ENCODE assay signal across 29 cellular contexts in the genomic region with DNA sequence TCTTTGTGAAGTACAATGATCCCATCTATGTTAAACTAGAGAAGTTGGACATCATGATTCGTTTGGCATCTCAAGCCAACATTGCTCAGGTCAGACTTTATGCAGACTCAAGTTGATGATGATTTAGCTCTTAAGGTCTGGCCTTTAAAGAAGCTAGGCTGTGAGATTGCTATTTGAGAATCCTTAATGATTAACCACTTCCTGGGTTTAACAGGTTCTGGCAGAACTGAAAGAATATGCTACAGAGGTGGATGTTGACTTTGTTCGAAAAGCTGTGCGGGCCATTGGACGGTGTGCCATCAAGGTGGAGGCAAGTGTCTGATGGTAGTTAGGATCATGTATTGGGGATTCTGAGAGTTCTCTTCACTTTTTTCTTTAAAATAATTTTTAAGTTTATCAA. TPM values are rescaled to one million over a fixed set of nuclear protein-coding genes. Genes with fewer than 3 reads are reported as not detected.
DNase-seq lines count a peak whose midpoint lies in the region; FAIRE-seq and TF ChIP-seq lines count a peak whose summit lies in the region.
"Had no signal": no experiment of that assay in that cellular context is flagged by ENCODE, and none has a peak within 500 bp of the region (broad histone marks: within the 10 kb centered on the region; RNA-seq: fewer than 3 reads in every experiment).

No MANE protein-coding gene starts in this region.

- no peak overlapping the region for H2BK5ac ChIP-seq in mesenchymal stem cell (ENCODE audit: low read depth, low read length, poor library complexity, severe bottlenecking)

- H3K27ac ChIP-seq in VCaP (peak overlapping the region; percentile 88), kidney (ENCODE audit: low read depth in 2 of 2, low read length in 2 of 2) (no peak overlapping the region), mesenchymal stem cell (ENCODE audit: low read length, poor library complexity, severe bottlenecking) (peak overlapping the region; percentile 45)
- H3K27ac ChIP-seq: Peyer's patch, thoracic aorta had no signal

- H2AFZ ChIP-seq in mesenchymal stem cell (ENCODE audit: low read depth, low read length), result no peak overlapping the region

- no peak overlapping the region for H2BK15ac ChIP-seq in mesenchymal stem cell (ENCODE audit: low read depth, poor library complexity, severe bottlenecking)

- peak; percentile 88 for FAIRE-seq in kidney (lab: Jason Lieb, UNC)
- FAIRE-seq: A204.1, frontal cortex, H54, urothelium cell line had no signal

- H3K36me3 ChIP-seq in kidney (ENCODE audit: control insufficient read depth in 1 of 2, insufficient read depth in 2 of 2, low read length in 2 of 2) (peaks cover 14 to 20% of the 10 kb centered on the region in 2 donors), mesenchymal stem cell (ENCODE audit: control insufficient read depth in 1 of 2, insufficient read depth in 2 of 2, low read depth in 1 of 2, low read length in 2 of 2) (peaks cover 14 to 76% of the 10 kb centered on the region in 2 experiments), H7 (replicated peaks; ENCODE audit: control insufficient read depth, insufficient read depth, low read length) (peaks cover 7% of the 10 kb centered on the region)

- no peaks in the 10 kb centered on the region for H3K27me3 ChIP-seq in mesenchymal stem cell (ENCODE audit: control insufficient read depth in 1 of 2, insufficient read depth in 1 of 2, low read length in 2 of 2)
- H3K27me3 ChIP-seq in H7 (ENCODE audit: control insufficient read depth, insufficient read depth, low read length), result no peaks in the 10 kb centered on the region
- H3K27me3 ChIP-seq: dorsolateral prefrontal cortex, Peyer's patch had no signal

- H2BK12ac ChIP-seq in mesenchymal stem cell (ENCODE audit: low read length in 2 of 2), result no peak overlapping the region

- H4K91ac ChIP-seq in mesenchymal stem cell (ENCODE audit: low read length), result no peak overlapping the region

- in situ Hi-C loops in ACHN (cut with HindIII; ENCODE audit: low pct_ligation_motif_present, low pct_unique_long_range_greater_than_20kb, low sequenced_read_pairs), result no loop called here

- H3K9me3 ChIP-seq in kidney (ENCODE audit: control insufficient read depth in 1 of 2, low read length in 2 of 2), result no peaks in the 10 kb centered on the region
- H3K9me3 ChIP-seq in mesenchymal stem cell (ENCODE audit: control insufficient read depth, low read length), result no peaks in the 10 kb centered on the region
- H3K9me3 ChIP-seq: Peyer's patch, thoracic aorta had no signal

- TF ChIP-seq CTCF in VCaP (conservative IDR thresholded peaks at IDR 0.05) (no peak), kidney (IDR thresholded peaks at IDR 0.05; ENCODE audit: borderline replicate concordance, extremely low read depth, insufficient read depth) (no peak), GM10266 (IDR thresholded peaks at IDR 0.05; ENCODE audit: control insufficient read depth, insufficient read depth, low read depth, missing control alignments) (no peak)

- H2AK5ac ChIP-seq in mesenchymal stem cell (ENCODE audit: low read length, severe bottlenecking), result no peak overlapping the region

- no peak overlapping the region for H3K4me2 ChIP-seq in mesenchymal stem cell (ENCODE audit: low read length, poor library complexity, severe bottlenecking)

- 97% methylated on average over 3 of the region's 4 CpGs for WGBS in mesenchymal stem cell

- no peak overlapping the region for H3K18ac ChIP-seq in mesenchymal stem cell (ENCODE audit: low read depth in 1 of 2, low read length in 2 of 2)

- H3K4me1 ChIP-seq in kidney (ENCODE audit: control insufficient read depth in 1 of 2, insufficient read depth in 1 of 2, low read depth in 1 of 2, low read length in 2 of 2), result peaks cover 0 to 7% of the 10 kb centered on the region in 2 donors
- H3K4me1 ChIP-seq in mesenchymal stem cell (ENCODE audit: control insufficient read depth, insufficient read depth, low read depth, low read length), result peaks cover 1% of the 10 kb centered on the region
- H3K4me1 ChIP-seq: Peyer's patch had no signal

- H3K23ac ChIP-seq in mesenchymal stem cell (ENCODE audit: low read length in 2 of 2), result no peak overlapping the region

- peak; percentile 13 for DNase-seq in ACHN
- DNase-seq in kidney, result no peak
- DNase-seq in mesenchymal stem cell, result no peak
- no peak for DNase-seq in GM10266 (ENCODE audit: extremely low spot score)
- DNase-seq in dermis blood vessel endothelial cell, result no peak
- DNase-seq in activated CD4-positive, alpha-beta T cell treated with anti-CD3 and anti-CD28 coated beads for 4 hours, result no peak
- DNase-seq in H7, result no peak
- DNase-seq: activated CD4-positive, alpha-beta T cell treated with anti-CD3 and anti-CD28 coated beads, Interleukin-2, amount 50 U/mL, for 48 hours; activated naive CD8-positive, alpha-beta T cell treated with anti-CD3 and anti-CD28 coated beads, Interleukin-2, amount 50 U/mL, for 24 hours; activated T-cell treated with anti-CD3 and anti-CD28 coated beads, Interleukin-2, amount 50 U/mL, for 48 hours; CD8-positive, alpha-beta memory T cell; DMS153; dorsolateral prefrontal cortex; IMR-90; left ventricle myocardium superior; NCI-H1436; NCI-H226; NCI-H69; nephron progenitor cell; Peyer's patch; SHP77; stimulated activated CD4-positive, alpha-beta T cell treated with anti-CD3 and anti-CD28 coated beads, Interleukin-2, amount 100 ng/mL, for 24 hours; T-helper 2 cell had no signal

- no peak overlapping the region for H3K4ac ChIP-seq in mesenchymal stem cell (ENCODE audit: low read depth in 1 of 2, low read length in 2 of 2)

- H3K79me1 ChIP-seq in mesenchymal stem cell (replicated peaks; ENCODE audit: low read length, poor library complexity, severe bottlenecking), result peaks cover 11% of the 10 kb centered on the region

- H2BK120ac ChIP-seq in mesenchymal stem cell (ENCODE audit: low read depth, low read length), result no peak overlapping the region

- no peak overlapping the region for H3K4me3 ChIP-seq in kidney (ENCODE audit: low read length in 2 of 2)
- no peak overlapping the region for H3K4me3 ChIP-seq in mesenchymal stem cell (ENCODE audit: insufficient read depth in 1 of 2, low read depth in 1 of 2, low read length in 2 of 2)
- H3K4me3 ChIP-seq in H7 (ENCODE audit: insufficient read depth, low read depth, low read length), result no peak overlapping the region
- H3K4me3 ChIP-seq: dorsolateral prefrontal cortex, Peyer's patch, thoracic aorta had no signal

- no peak overlapping the region for H3K14ac ChIP-seq in mesenchymal stem cell (ENCODE audit: low read length in 2 of 2)

- H3K9ac ChIP-seq in kidney (ENCODE audit: low read length in 2 of 2) (no peak overlapping the region), mesenchymal stem cell (ENCODE audit: low read length) (no peak overlapping the region)

- intact Hi-C loops in kidney (cut with DNase I), result no loop called here

- no peak overlapping the region for H4K8ac ChIP-seq in mesenchymal stem cell (ENCODE audit: low read length)

RNA-seq across cellular contexts. Expression of gene AP2B1, which starts 40.3 kb away (rescaled TPM):
- total RNA-seq in kidney, result 242 TPM
- 74.0 TPM for polyA plus RNA-seq in kidney (ENCODE audit: insufficient read depth, low read depth, low replicate concordance)
- polyA plus RNA-seq in mesenchymal stem cell (2013, experiment 1 of 2), result 89.1 TPM
- polyA plus RNA-seq in mesenchymal stem cell (2013, experiment 2 of 2), result 88.9 TPM
- 110 and 203 TPM in 2 replicates for total RNA-seq in dermis blood vessel endothelial cell
- 87.1 and 102 TPM in 2 replicates for total RNA-seq in H7 (2014; rRNA removed; shearing (Covaris generic))

RNA-seq across cellular contexts. Expression of gene PEX12, which starts 49.0 kb away (rescaled TPM):
- total RNA-seq in kidney, result 6.5 TPM
- polyA plus RNA-seq in kidney (ENCODE audit: insufficient read depth, low read depth, low replicate concordance), result 6.6 TPM
- polyA plus RNA-seq in mesenchymal stem cell (2013, experiment 1 of 2), result 3.7 TPM
- polyA plus RNA-seq in mesenchymal stem cell (2013, experiment 2 of 2), result 3.8 TPM
- 3.7 and 3.9 TPM in 2 replicates for total RNA-seq in dermis blood vessel endothelial cell
- 5.5 and 7.7 TPM in 2 replicates for total RNA-seq in H7 (2014; rRNA removed; shearing (Covaris generic))

Comparison
In these comparisons a context has a peak if more than half of its experiments do, and no peak if none do; other contexts are left out.
1. H3K27ac ChIP-seq: peak in VCaP (single experiment) and mesenchymal stem cell (single experiment); none in kidney (0 of 2).